Comparison of ENCODE assay signal across 18 cellular contexts in the genomic region with DNA sequence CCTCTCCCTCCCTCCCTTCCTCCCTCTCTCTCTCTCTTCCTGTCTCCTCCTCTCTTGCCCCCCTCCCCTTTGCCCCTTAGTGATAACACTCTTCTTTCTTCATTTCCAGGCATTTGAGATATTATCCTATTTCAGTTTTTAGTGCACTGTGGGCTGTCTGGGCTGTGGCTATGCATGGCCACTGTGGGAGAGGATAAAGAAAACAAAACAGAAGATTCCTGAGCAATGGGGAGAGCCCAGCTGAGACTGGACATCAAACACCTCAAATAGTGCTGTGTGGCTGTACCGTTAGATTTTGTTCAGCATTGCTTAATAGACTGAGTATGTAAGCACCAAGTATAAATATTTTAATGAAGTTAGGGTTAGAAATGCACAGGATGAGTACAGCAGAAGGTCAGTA.
DNase-seq lines count a peak whose midpoint lies in the region; ATAC-seq and TF ChIP-seq lines count a peak whose summit lies in the region.
"Had no signal": no experiment of that assay in that cellular context is flagged by ENCODE, and none has a peak within 500 bp of the region (broad histone marks: within the 10 kb centered on the region; RNA-seq: fewer than 3 reads in every experiment).

No MANE protein-coding gene starts in this region.

- H3F3A ChIP-seq in Loucy (ENCODE audit: low read depth): no peaks in the 10 kb centered on the region

- in situ Hi-C loops in brain microvascular endothelial cell (cut with HindIII; ENCODE audit: low pct_ligation_motif_present, low sequenced_read_pairs): no loop called here

- H3K79me2 ChIP-seq in Loucy (ENCODE audit: insufficient read depth, low read length): no peaks in the 10 kb centered on the region

- H2AFZ ChIP-seq in Loucy (ENCODE audit: low read length): peak overlapping the region; percentile 13

- H3K9ac ChIP-seq in Loucy (ENCODE audit: low read depth, low read length, poor library complexity, severe bottlenecking): no peak overlapping the region

- H3K36me3 ChIP-seq in Loucy (ENCODE audit: insufficient read depth, low read length): no peaks in the 10 kb centered on the region
- no peaks in the 10 kb centered on the region for H3K36me3 ChIP-seq in brain microvascular endothelial cell (replicated peaks)
- H3K36me3 ChIP-seq: HAP-1 had no signal

- no peak overlapping the region for H3K27ac ChIP-seq in brain microvascular endothelial cell
- H3K27ac ChIP-seq: C4-2B had no signal

- TF ChIP-seq CTCF in Loucy (conservative IDR thresholded peaks at IDR 0.05; ENCODE audit: low read length): no peak
- TF ChIP-seq CTCF in brain microvascular endothelial cell (IDR thresholded peaks at IDR 0.05; ENCODE audit: low read depth, low read length, missing control alignments): no peak

- DNase-seq in brain microvascular endothelial cell: peak; percentile 20
- peak; percentile 20 for DNase-seq in left kidney (ENCODE audit: low read depth, low spot score)
- no peak for DNase-seq in NCI-H2081 treated with DMSO at 0.1 percent for 48 hours (lab: John Stamatoyannopoulos, UW)
- no peak for DNase-seq in cerebellar nuclear complex (lab: John Stamatoyannopoulos, UW)
- DNase-seq: AML-193, DMS79, Karpas-422, MM.1S, NCI-H1092, NCI-H1436 treated with DMSO at 0.1 percent for 48 hours, NCI-H2029, NCI-H2171, NCI-H526 had no signal

- H3K27me3 ChIP-seq in Loucy (ENCODE audit: insufficient read depth, low read length, poor library complexity, severe bottlenecking): no peaks in the 10 kb centered on the region
- H3K27me3 ChIP-seq in brain microvascular endothelial cell (replicated peaks): no peaks in the 10 kb centered on the region

- H3K4me3 ChIP-seq in Loucy (ENCODE audit: low read length, poor library complexity, severe bottlenecking): no peak overlapping the region
- H3K4me3 ChIP-seq in brain microvascular endothelial cell (ENCODE audit: low read depth, low read length): no peak overlapping the region
- H3K4me3 ChIP-seq: HAP-1 had no signal

- no peaks in the 10 kb centered on the region for H3K9me3 ChIP-seq in Loucy (ENCODE audit: insufficient read depth, low read depth, low read length)
- H3K9me3 ChIP-seq: HAP-1 had no signal

- no peak overlapping the region for H3K4me2 ChIP-seq in Loucy (ENCODE audit: low read depth, low read length, poor library complexity, severe bottlenecking)

- H3K9me2 ChIP-seq in Loucy (replicated peaks; ENCODE audit: low read depth, low read length): no peaks in the 10 kb centered on the region

- ATAC-seq in HG03565 (IDR thresholded peaks at IDR 0.05; ENCODE audit: unreplicated experiment) (no peak), HG02678 (IDR thresholded peaks at IDR 0.05; ENCODE audit: unreplicated experiment) (no peak)

- peaks cover 25% of the 10 kb centered on the region for H3K4me1 ChIP-seq in Loucy (ENCODE audit: insufficient read depth, low read length, poor library complexity, severe bottlenecking)
- H3K4me1 ChIP-seq: HAP-1 had no signal

- no peaks in the 10 kb centered on the region for H4K20me1 ChIP-seq in Loucy (ENCODE audit: insufficient read depth, low read length, poor library complexity, severe bottlenecking)

Comparison
In these comparisons a context has a peak if more than half of its experiments do, and no peak if none do; other contexts are left out.
1. DNase-seq: peak in brain microvascular endothelial cell (single experiment) and left kidney (single experiment); none in NCI-H2081 treated with DMSO at 0.1 percent for 48 hours (single experiment) and cerebellar nuclear complex (0 of 2).